In genomic region chr2:15732341-15733077, GRCh38 we compare ENCODE assay signal across 1 cellular context.
TF ChIP-seq lines count a peak whose summit lies in the region.

No MANE protein-coding gene starts in this region.

TF ChIP-seq in GM23338, 12 proteins besides CTCF, POLR2A, EP300 and RAD21 (continued from another document):
- no peak for TF ChIP-seq ZNF462 (CRISPR knock-in tag; IDR thresholded peaks at IDR 0.05)
- TF ChIP-seq STAT1 (IDR thresholded peaks at IDR 0.05; ENCODE audit: unreplicated experiment): no peak
